ENCODE assay signal across 1 cellular context in genomic region chr19:16371540-16371986, GRCh38.
TF ChIP-seq lines count a peak whose summit lies in the region.

No MANE protein-coding gene starts in this region.

TF ChIP-seq in GM12878, 131 proteins besides CTCF, POLR2A, EP300 and RAD21 (continued from another document and continues in another):
- TF ChIP-seq HSF1 (IDR thresholded peaks at IDR 0.05; ENCODE audit: low read depth, low read length) (no peak), EGR1 (IDR thresholded peaks at IDR 0.05; ENCODE audit: borderline replicate concordance in 1 of 2, low read depth in 2 of 2, low read length in 2 of 2) (peak in 1 of 2 experiments; percentile 56; a peak in 2 of 3 replicates), ZNF687 (IDR thresholded peaks at IDR 0.05) (peak; percentile 63; the same call in 1 of the 2 replicates), HDAC6 (IDR thresholded peaks at IDR 0.05; ENCODE audit: unreplicated experiment) (no peak), RFX5 (IDR thresholded peaks at IDR 0.05; ENCODE audit: low read depth, low read length) (no peak), BRCA1 (IDR thresholded peaks at IDR 0.05; ENCODE audit: low read depth, low read length) (no peak), TAF1 (IDR thresholded peaks at IDR 0.05; ENCODE audit: borderline replicate concordance, low read depth, low read length) (peak; percentile 20; the same call in 1 of the 2 replicates), ATF7 (IDR thresholded peaks at IDR 0.05; ENCODE audit: low read depth) (peak; percentile 56), SKIL (IDR thresholded peaks at IDR 0.05; ENCODE audit: low read depth, poor library complexity, severe bottlenecking) (peak; percentile 76), ZNF384 (IDR thresholded peaks at IDR 0.05; ENCODE audit: borderline replicate concordance, low read depth, low read length) (peak; percentile 91), ESRRA (IDR thresholded peaks at IDR 0.05; ENCODE audit: low read length) (no peak), MXI1 (IDR thresholded peaks at IDR 0.05; ENCODE audit: low read depth, low read length) (peak; percentile 58; the same call in 1 of the 2 replicates), DPF2 (IDR thresholded peaks at IDR 0.05) (no peak; the same call in 1 of the 2 replicates), ZSCAN29 (IDR thresholded peaks at IDR 0.05) (no peak), SUZ12 (IDR thresholded peaks at IDR 0.05; ENCODE audit: unreplicated experiment) (no peak), ZNF207 (IDR thresholded peaks at IDR 0.05; ENCODE audit: borderline replicate concordance) (no peak), CEBPZ (IDR thresholded peaks at IDR 0.05; ENCODE audit: low read depth, low read length) (no peak), FOXK2 (IDR thresholded peaks at IDR 0.05) (no peak), HDGF (IDR thresholded peaks at IDR 0.05) (no peak), RBBP5 (conservative IDR thresholded peaks at IDR 0.05) (no peak), IRF3 (IDR thresholded peaks at IDR 0.05) (no peak), MTA3 (IDR thresholded peaks at IDR 0.05; ENCODE audit: borderline replicate concordance, low read length) (no peak; the same call in 1 of the 2 replicates), WRNIP1 (IDR thresholded peaks at IDR 0.05; ENCODE audit: borderline replicate concordance, low read depth, low read length) (0 out of 2 replicates have a peak, but pooled peaks have one; percentile 67), BCLAF1 (IDR thresholded peaks at IDR 0.05) (no peak), PRDM15 (CRISPR knock-in tag; IDR thresholded peaks at IDR 0.05) (no peak), MAX (IDR thresholded peaks at IDR 0.05; ENCODE audit: low read depth, low read length) (no peak), ASH2L (IDR thresholded peaks at IDR 0.05; ENCODE audit: borderline replicate concordance, low read depth) (no peak), YY1 (IDR thresholded peaks at IDR 0.05; ENCODE audit: low read depth, low read length) (0 out of 2 replicates have a peak, but pooled peaks have one; percentile 18), RCOR1 (conservative IDR thresholded peaks at IDR 0.05; ENCODE audit: low read depth, low read length) (0 out of 2 replicates have a peak, but pooled peaks have one; percentile 18), HCFC1 (IDR thresholded peaks at IDR 0.05; ENCODE audit: low read length) (no peak), SRF (IDR thresholded peaks at IDR 0.05; ENCODE audit: low read depth in 2 of 2, low read length in 2 of 2) (no peak), LARP7 (IDR thresholded peaks at IDR 0.05) (no peak), RELB (IDR thresholded peaks at IDR 0.05; ENCODE audit: low read depth) (peak; percentile 47; the same call in 1 of the 2 replicates), SMARCA5 (IDR thresholded peaks at IDR 0.05) (no peak), PAX5 (IDR thresholded peaks at IDR 0.05; ENCODE audit: borderline replicate concordance, low read depth, low read length) (peak; percentile 40; the same call in 1 of the 2 replicates), NFYA (IDR thresholded peaks at IDR 0.05; ENCODE audit: borderline replicate concordance, low read depth, low read length) (no peak)
